ENCODE assay signal across 25 cellular contexts in genomic region chr10:76396126-76396525, GRCh38.
DNase-seq lines count a peak whose midpoint lies in the region; ATAC-seq and TF ChIP-seq lines count a peak whose summit lies in the region.
"Had no signal": no experiment of that assay in that cellular context is flagged by ENCODE, and none has a peak within 500 bp of the region (broad histone marks: within the 10 kb centered on the region; RNA-seq: fewer than 3 reads in every experiment).

No MANE protein-coding gene starts in this region.

- no peaks in the 10 kb centered on the region for H3K27me3 ChIP-seq in adrenal gland
- H3K27me3 ChIP-seq in muscle layer of colon (ENCODE audit: control insufficient read depth in 1 of 2, insufficient read depth in 2 of 2, low read length in 2 of 2): no peaks in the 10 kb centered on the region
- H3K27me3 ChIP-seq in vagina: no peaks in the 10 kb centered on the region
- no peaks in the 10 kb centered on the region for H3K27me3 ChIP-seq in SJCRH30
- H3K27me3 ChIP-seq: colonic mucosa, suprapubic skin had no signal

- H3K9me3 ChIP-seq in adrenal gland (replicated peaks in 1 of 3) (no peaks in the 10 kb centered on the region), muscle layer of colon (ENCODE audit: low read length) (no peaks in the 10 kb centered on the region), vagina (no peaks in the 10 kb centered on the region), SJCRH30 (replicated peaks) (no peaks in the 10 kb centered on the region)
- H3K9me3 ChIP-seq: BE2C, colonic mucosa, suprapubic skin had no signal

- H3K4me3 ChIP-seq in adrenal gland (no peak overlapping the region), muscle layer of colon (ENCODE audit: low read depth in 1 of 2, low read length in 2 of 2) (no peak overlapping the region), vagina (no peak overlapping the region), SJCRH30 (no peak overlapping the region)
- H3K4me3 ChIP-seq: colonic mucosa, GM23338, lung, suprapubic skin had no signal

- peaks cover 4% of the 10 kb centered on the region for H3K9me3 Mint-ChIP-seq in activated naive CD8-positive, alpha-beta T cell treated with anti-CD3 and anti-CD28 coated beads, Interleukin-2, amount 50 U/mL, for 24 hours
- H3K9me3 Mint-ChIP-seq: activated CD8-positive, alpha-beta T cell treated with anti-CD3 and anti-CD28 coated beads for 36 hours; activated naive CD4-positive, alpha-beta T cell treated with anti-CD3 and anti-CD28 coated beads for 36 hours; activated T-helper 1 cell treated with anti-CD3 and anti-CD28 coated beads, Interleukin-12 subunit alpha, Interleukin-12 subunit beta, Interleukin-2, Interleukin-4 antibody, amounts not matched to agents 30 ng/mL and 10 ng/mL and 1 ng/mL, durations not matched to agents 14 hours and 24 hours and 36 hours; CD8-positive, alpha-beta T cell; GM23338 had no signal

- intact Hi-C loops in adrenal gland (cut with DNase I): no loop called here
- intact Hi-C loops in vagina (cut with DNase I): loop anchor here (2.0 kb wide), 1 partner anchor 83 kb away; no protein-coding TSS in a partner anchor

- H3K36me3 Mint-ChIP-seq in activated naive CD8-positive, alpha-beta T cell treated with anti-CD3 and anti-CD28 coated beads, Interleukin-2, amount 50 U/mL, for 24 hours (ENCODE audit: low read depth): no peaks in the 10 kb centered on the region
- H3K36me3 Mint-ChIP-seq: CD8-positive, alpha-beta T cell; natural killer cell had no signal

- no peak overlapping the region for H3K27ac Mint-ChIP-seq in activated naive CD8-positive, alpha-beta T cell treated with anti-CD3 and anti-CD28 coated beads, Interleukin-2, amount 50 U/mL, for 24 hours
- H3K27ac Mint-ChIP-seq: activated CD8-positive, alpha-beta T cell treated with anti-CD3 and anti-CD28 coated beads for 36 hours; activated naive CD4-positive, alpha-beta T cell treated with anti-CD3 and anti-CD28 coated beads for 36 hours; activated T-helper 1 cell treated with anti-CD3 and anti-CD28 coated beads, Interleukin-12 subunit alpha, Interleukin-12 subunit beta, Interleukin-2, Interleukin-4 antibody, amounts not matched to agents 30 ng/mL and 10 ng/mL and 1 ng/mL, durations not matched to agents 14 hours and 24 hours and 36 hours; CD8-positive, alpha-beta T cell; GM23338; natural killer cell had no signal

- H3K4me1 Mint-ChIP-seq in activated naive CD8-positive, alpha-beta T cell treated with anti-CD3 and anti-CD28 coated beads, Interleukin-2, amount 50 U/mL, for 24 hours: no peaks in the 10 kb centered on the region
- H3K4me1 Mint-ChIP-seq: natural killer cell had no signal

- H3K27ac ChIP-seq in adrenal gland: peak overlapping the region in 3 of 5 donors; percentile 53 to 79 (median 61)
- H3K27ac ChIP-seq in muscle layer of colon (ENCODE audit: low read depth, low read length): peak overlapping the region; percentile 84
- H3K27ac ChIP-seq in vagina: peak overlapping the region; percentile 60
- no peak overlapping the region for H3K27ac ChIP-seq in SJCRH30
- H3K27ac ChIP-seq: colonic mucosa had no signal

- no peak overlapping the region for H3K9ac ChIP-seq in muscle layer of colon (ENCODE audit: low read length)

- WGBS in adrenal gland, 4 donors: 90 to 94% (median 91%) methylated on average over 6 of the region's 6 CpGs

- no peak for ATAC-seq in activated naive CD8-positive, alpha-beta T cell treated with anti-CD3 and anti-CD28 coated beads, Interleukin-2, amount 50 U/mL, for 24 hours
- ATAC-seq: activated CD8-positive, alpha-beta T cell treated with anti-CD3 and anti-CD28 coated beads for 36 hours; CD8-positive, alpha-beta T cell; GM23338; natural killer cell had no signal

- H3K4me3 Mint-ChIP-seq in activated naive CD8-positive, alpha-beta T cell treated with anti-CD3 and anti-CD28 coated beads, Interleukin-2, amount 50 U/mL, for 24 hours: no peak overlapping the region
- H3K4me3 Mint-ChIP-seq: activated CD8-positive, alpha-beta T cell treated with anti-CD3 and anti-CD28 coated beads for 36 hours; activated naive CD4-positive, alpha-beta T cell treated with anti-CD3 and anti-CD28 coated beads for 36 hours; activated T-helper 1 cell treated with anti-CD3 and anti-CD28 coated beads, Interleukin-12 subunit alpha, Interleukin-12 subunit beta, Interleukin-2, Interleukin-4 antibody, amounts not matched to agents 30 ng/mL and 10 ng/mL and 1 ng/mL, durations not matched to agents 14 hours and 24 hours and 36 hours; CD8-positive, alpha-beta T cell; GM23338; natural killer cell had no signal

- no peak for TF ChIP-seq POLR2A in adrenal gland (IDR thresholded peaks at IDR 0.05)
- TF ChIP-seq POLR2A in vagina (IDR thresholded peaks at IDR 0.05): no peak

- H3K4me1 ChIP-seq in adrenal gland (replicated peaks in 1 of 2): peaks cover 21 to 33% of the 10 kb centered on the region in 2 donors
- peaks cover 46% of the 10 kb centered on the region for H3K4me1 ChIP-seq in muscle layer of colon (ENCODE audit: insufficient read depth, low read length)
- peaks cover 17% of the 10 kb centered on the region for H3K4me1 ChIP-seq in vagina
- no peaks in the 10 kb centered on the region for H3K4me1 ChIP-seq in SJCRH30
- H3K4me1 ChIP-seq: BE2C, colonic mucosa had no signal

- TF ChIP-seq CTCF in adrenal gland (IDR thresholded peaks at IDR 0.05): no peak
- TF ChIP-seq CTCF in vagina (IDR thresholded peaks at IDR 0.05): no peak

- H3K27me3 Mint-ChIP-seq in activated naive CD8-positive, alpha-beta T cell treated with anti-CD3 and anti-CD28 coated beads, Interleukin-2, amount 50 U/mL, for 24 hours: no peaks in the 10 kb centered on the region
- H3K27me3 Mint-ChIP-seq: activated CD8-positive, alpha-beta T cell treated with anti-CD3 and anti-CD28 coated beads for 36 hours had no signal

- DNase-seq in NCI-H2171 treated with DMSO at 0.1 percent for 48 hours (lab: John Stamatoyannopoulos, UW) (peak; percentile 91), adrenal gland (no peak), vagina (ENCODE audit: extremely low spot score in 2 of 2) (no peak), SJCRH30 (no peak), NCI-H526 treated with DMSO at 0.1 percent for 48 hours (lab: John Stamatoyannopoulos, UW) (no peak)
- no peak for DNase-seq in activated naive CD8-positive, alpha-beta T cell treated with anti-CD3 and anti-CD28 coated beads, Interleukin-2, amount 50 U/mL, for 24 hours
- DNase-seq: ACHN; activated CD8-positive, alpha-beta memory T cell treated with anti-CD3 and anti-CD28 coated beads, Interleukin-2, amount 50 U/mL, for 48 hours; activated CD8-positive, alpha-beta T cell treated with anti-CD3 and anti-CD28 coated beads for 36 hours; activated naive CD4-positive, alpha-beta T cell treated with anti-CD3 and anti-CD28 coated beads for 36 hours; BE2C; CD8-positive, alpha-beta T cell; colonic mucosa; effector CD8-positive, alpha-beta T cell; hypothalamus; natural killer cell; NCI-H187 treated with DMSO at 0.1 percent for 48 hours; retina; small intestine; stimulated activated naive CD4-positive, alpha-beta T cell had no signal

- no peaks in the 10 kb centered on the region for H3K36me3 ChIP-seq in adrenal gland (replicated peaks in 1 of 2)
- no peaks in the 10 kb centered on the region for H3K36me3 ChIP-seq in muscle layer of colon (ENCODE audit: insufficient read depth, low read length)
- H3K36me3 ChIP-seq in vagina: no peaks in the 10 kb centered on the region
- no peaks in the 10 kb centered on the region for H3K36me3 ChIP-seq in SJCRH30
- H3K36me3 ChIP-seq: BE2C, colonic mucosa, suprapubic skin had no signal
